Comparison of ENCODE assay signal across 1 cellular context in the genomic region with DNA sequence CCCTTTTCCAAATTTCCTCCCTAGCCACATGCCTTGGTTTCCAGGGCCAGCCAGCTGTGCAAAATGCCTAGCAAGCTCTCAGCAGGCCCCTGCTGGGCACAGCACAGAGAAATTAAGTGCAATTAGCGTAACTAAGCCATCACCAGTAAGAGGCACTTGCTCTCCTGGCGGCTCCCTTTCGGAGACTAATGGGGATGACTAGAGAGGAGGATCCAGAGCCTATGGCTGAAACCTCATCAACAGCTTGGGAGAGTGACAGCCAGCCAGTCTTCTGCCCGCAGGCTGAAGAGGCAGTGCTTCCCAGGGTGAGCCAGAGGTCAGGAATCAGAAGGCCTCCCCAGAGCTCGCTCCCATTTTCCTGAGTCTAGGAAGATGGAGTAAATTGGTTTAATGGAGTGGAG.
TF ChIP-seq lines count a peak whose summit lies in the region.

No MANE protein-coding gene starts in this region.

TF ChIP-seq in WTC11, 78 proteins besides CTCF, POLR2A, EP300 and RAD21 (continued from another document):
- TF ChIP-seq ARID4B (CRISPR knock-in tag; IDR thresholded peaks at IDR 0.05; ENCODE audit: borderline replicate concordance) (no peak), IRF1 (CRISPR knock-in tag; IDR thresholded peaks at IDR 0.05) (no peak), E2F5 (CRISPR knock-in tag; IDR thresholded peaks at IDR 0.05) (no peak), JUN (CRISPR knock-in tag; IDR thresholded peaks at IDR 0.05) (no peak), ZNF396 (CRISPR knock-in tag; IDR thresholded peaks at IDR 0.05; ENCODE audit: borderline replicate concordance) (no peak), TEAD1 (CRISPR knock-in tag; IDR thresholded peaks at IDR 0.05) (peak; percentile 24; the same call in 1 of the 2 replicates), ATF1 (CRISPR knock-in tag; IDR thresholded peaks at IDR 0.05) (no peak), ZNF281 (CRISPR knock-in tag; IDR thresholded peaks at IDR 0.05) (no peak), ATF3 (CRISPR knock-in tag; conservative IDR thresholded peaks at IDR 0.05) (no peak), MLX (CRISPR knock-in tag; IDR thresholded peaks at IDR 0.05) (no peak), SP1 (CRISPR knock-in tag; conservative IDR thresholded peaks at IDR 0.05) (no peak), ZNF317 (CRISPR knock-in tag; IDR thresholded peaks at IDR 0.05; ENCODE audit: borderline replicate concordance, low read depth) (no peak), FOXK1 (CRISPR knock-in tag; IDR thresholded peaks at IDR 0.05) (peak; percentile 39; the same call in 1 of the 2 replicates), HMGA2 (CRISPR knock-in tag; IDR thresholded peaks at IDR 0.05) (no peak), SOX15 (CRISPR knock-in tag; IDR thresholded peaks at IDR 0.05) (no peak), ETV6 (CRISPR knock-in tag; IDR thresholded peaks at IDR 0.05) (no peak)
- TF ChIP-seq, protein P1, sequence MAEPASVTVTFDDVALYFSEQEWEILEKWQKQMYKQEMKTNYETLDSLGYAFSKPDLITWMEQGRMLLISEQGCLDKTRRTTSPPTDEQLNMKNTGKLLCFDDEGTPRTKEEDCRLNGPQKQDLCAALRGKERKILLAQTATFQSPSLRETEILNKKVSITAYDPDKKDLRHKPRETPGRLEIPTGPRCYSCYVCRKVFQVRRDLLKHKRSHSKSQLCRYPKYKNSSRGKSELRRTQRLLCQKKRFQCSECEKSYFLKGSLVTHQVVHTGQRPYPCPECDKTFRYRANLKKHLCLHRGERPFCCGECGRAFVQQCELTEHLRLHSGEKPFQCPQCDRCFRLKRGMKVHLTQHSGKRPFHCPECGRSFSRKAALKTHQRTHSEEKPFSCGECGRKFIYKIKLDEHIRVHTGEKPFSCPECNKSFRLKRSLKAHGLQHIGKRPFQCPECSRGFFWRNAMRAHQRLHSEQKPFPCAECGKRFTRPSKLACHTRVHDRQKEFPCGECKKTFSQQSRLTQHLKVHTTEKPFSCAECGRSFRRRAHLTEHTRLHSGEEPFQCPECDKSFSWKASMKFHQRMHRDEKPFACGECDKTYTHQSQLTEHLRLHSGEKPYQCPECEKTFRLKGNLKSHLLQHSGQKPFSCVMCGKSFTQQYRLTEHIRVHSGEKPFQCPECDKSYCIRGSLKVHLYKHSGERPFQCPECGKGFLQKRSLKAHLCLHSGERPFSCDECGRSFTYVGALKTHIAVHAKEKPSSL (CRISPR knock-in tag; conservative IDR thresholded peaks at IDR 0.05): no peak
- TF ChIP-seq, protein P2, sequence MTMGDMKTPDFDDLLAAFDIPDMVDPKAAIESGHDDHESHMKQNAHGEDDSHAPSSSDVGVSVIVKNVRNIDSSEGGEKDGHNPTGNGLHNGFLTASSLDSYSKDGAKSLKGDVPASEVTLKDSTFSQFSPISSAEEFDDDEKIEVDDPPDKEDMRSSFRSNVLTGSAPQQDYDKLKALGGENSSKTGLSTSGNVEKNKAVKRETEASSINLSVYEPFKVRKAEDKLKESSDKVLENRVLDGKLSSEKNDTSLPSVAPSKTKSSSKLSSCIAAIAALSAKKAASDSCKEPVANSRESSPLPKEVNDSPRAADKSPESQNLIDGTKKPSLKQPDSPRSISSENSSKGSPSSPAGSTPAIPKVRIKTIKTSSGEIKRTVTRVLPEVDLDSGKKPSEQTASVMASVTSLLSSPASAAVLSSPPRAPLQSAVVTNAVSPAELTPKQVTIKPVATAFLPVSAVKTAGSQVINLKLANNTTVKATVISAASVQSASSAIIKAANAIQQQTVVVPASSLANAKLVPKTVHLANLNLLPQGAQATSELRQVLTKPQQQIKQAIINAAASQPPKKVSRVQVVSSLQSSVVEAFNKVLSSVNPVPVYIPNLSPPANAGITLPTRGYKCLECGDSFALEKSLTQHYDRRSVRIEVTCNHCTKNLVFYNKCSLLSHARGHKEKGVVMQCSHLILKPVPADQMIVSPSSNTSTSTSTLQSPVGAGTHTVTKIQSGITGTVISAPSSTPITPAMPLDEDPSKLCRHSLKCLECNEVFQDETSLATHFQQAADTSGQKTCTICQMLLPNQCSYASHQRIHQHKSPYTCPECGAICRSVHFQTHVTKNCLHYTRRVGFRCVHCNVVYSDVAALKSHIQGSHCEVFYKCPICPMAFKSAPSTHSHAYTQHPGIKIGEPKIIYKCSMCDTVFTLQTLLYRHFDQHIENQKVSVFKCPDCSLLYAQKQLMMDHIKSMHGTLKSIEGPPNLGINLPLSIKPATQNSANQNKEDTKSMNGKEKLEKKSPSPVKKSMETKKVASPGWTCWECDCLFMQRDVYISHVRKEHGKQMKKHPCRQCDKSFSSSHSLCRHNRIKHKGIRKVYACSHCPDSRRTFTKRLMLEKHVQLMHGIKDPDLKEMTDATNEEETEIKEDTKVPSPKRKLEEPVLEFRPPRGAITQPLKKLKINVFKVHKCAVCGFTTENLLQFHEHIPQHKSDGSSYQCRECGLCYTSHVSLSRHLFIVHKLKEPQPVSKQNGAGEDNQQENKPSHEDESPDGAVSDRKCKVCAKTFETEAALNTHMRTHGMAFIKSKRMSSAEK (CRISPR knock-in tag; IDR thresholded peaks at IDR 0.05; ENCODE audit: borderline replicate concordance): 0 out of 2 replicates have a peak, but pooled peaks have one; percentile 26
- TF ChIP-seq, protein P3, sequence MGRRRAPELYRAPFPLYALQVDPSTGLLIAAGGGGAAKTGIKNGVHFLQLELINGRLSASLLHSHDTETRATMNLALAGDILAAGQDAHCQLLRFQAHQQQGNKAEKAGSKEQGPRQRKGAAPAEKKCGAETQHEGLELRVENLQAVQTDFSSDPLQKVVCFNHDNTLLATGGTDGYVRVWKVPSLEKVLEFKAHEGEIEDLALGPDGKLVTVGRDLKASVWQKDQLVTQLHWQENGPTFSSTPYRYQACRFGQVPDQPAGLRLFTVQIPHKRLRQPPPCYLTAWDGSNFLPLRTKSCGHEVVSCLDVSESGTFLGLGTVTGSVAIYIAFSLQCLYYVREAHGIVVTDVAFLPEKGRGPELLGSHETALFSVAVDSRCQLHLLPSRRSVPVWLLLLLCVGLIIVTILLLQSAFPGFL (CRISPR knock-in tag; IDR thresholded peaks at IDR 0.05; ENCODE audit: borderline replicate concordance): no peak
- TF ChIP-seq, protein P4, sequence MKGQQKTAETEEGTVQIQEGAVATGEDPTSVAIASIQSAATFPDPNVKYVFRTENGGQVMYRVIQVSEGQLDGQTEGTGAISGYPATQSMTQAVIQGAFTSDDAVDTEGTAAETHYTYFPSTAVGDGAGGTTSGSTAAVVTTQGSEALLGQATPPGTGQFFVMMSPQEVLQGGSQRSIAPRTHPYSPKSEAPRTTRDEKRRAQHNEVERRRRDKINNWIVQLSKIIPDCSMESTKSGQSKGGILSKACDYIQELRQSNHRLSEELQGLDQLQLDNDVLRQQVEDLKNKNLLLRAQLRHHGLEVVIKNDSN (CRISPR knock-in tag; IDR thresholded peaks at IDR 0.05): no peak
- TF ChIP-seq, protein P5, sequence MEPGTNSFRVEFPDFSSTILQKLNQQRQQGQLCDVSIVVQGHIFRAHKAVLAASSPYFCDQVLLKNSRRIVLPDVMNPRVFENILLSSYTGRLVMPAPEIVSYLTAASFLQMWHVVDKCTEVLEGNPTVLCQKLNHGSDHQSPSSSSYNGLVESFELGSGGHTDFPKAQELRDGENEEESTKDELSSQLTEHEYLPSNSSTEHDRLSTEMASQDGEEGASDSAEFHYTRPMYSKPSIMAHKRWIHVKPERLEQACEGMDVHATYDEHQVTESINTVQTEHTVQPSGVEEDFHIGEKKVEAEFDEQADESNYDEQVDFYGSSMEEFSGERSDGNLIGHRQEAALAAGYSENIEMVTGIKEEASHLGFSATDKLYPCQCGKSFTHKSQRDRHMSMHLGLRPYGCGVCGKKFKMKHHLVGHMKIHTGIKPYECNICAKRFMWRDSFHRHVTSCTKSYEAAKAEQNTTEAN (CRISPR knock-in tag; IDR thresholded peaks at IDR 0.05): no peak
